1 cellular context compared by ENCODE assay signal in genomic region chrX:2449135-2449886, GRCh38.
TF ChIP-seq lines count a peak whose summit lies in the region.

No MANE protein-coding gene starts in this region.

TF ChIP-seq in WTC11, 78 proteins besides CTCF, POLR2A, EP300 and RAD21 (continued from another document):
- TF ChIP-seq AR (CRISPR knock-in tag; IDR thresholded peaks at IDR 0.05) (no peak), USF2 (CRISPR knock-in tag; IDR thresholded peaks at IDR 0.05) (no peak), ZBTB43 (CRISPR knock-in tag; IDR thresholded peaks at IDR 0.05) (no peak), TEAD4 (CRISPR knock-in tag; IDR thresholded peaks at IDR 0.05) (no peak), E2F4 (CRISPR knock-in tag; IDR thresholded peaks at IDR 0.05; ENCODE audit: borderline replicate concordance, low read depth) (no peak), CREM (CRISPR knock-in tag; IDR thresholded peaks at IDR 0.05) (no peak), ZNF263 (CRISPR knock-in tag; IDR thresholded peaks at IDR 0.05; ENCODE audit: low read depth) (no peak), ELF4 (CRISPR knock-in tag; IDR thresholded peaks at IDR 0.05; ENCODE audit: low read depth) (no peak), ZNF671 (CRISPR knock-in tag; IDR thresholded peaks at IDR 0.05) (no peak), ZNF317 (CRISPR knock-in tag; IDR thresholded peaks at IDR 0.05; ENCODE audit: borderline replicate concordance, low read depth) (no peak), FOXJ3 (CRISPR knock-in tag; IDR thresholded peaks at IDR 0.05; ENCODE audit: borderline replicate concordance) (no peak)
